ENCODE assay signal across 17 cellular contexts in genomic region chr3:185024966-185025365, GRCh38.
"Had no signal": no experiment of that assay in that cellular context is flagged by ENCODE, and none has a peak within 500 bp of the region (broad histone marks: within the 10 kb centered on the region; RNA-seq: fewer than 3 reads in every experiment).

No MANE protein-coding gene starts in this region.

- ATAC-seq: activated naive CD4-positive, alpha-beta T cell treated with anti-CD3 and anti-CD28 coated beads, Interleukin-2, amount 50 U/mL, for 72 hours; stimulated activated effector memory CD8-positive, alpha-beta T cell treated with anti-CD3 and anti-CD28 coated beads, Interleukin-12 subunit alpha, Interleukin-12 subunit beta, amount 100 ng/mL, for 72 hours had no signal

- H3K27ac Mint-ChIP-seq: activated naive CD4-positive, alpha-beta T cell treated with anti-CD3 and anti-CD28 coated beads, Interleukin-2, amount 50 U/mL, for 72 hours; activated T-helper 1 cell treated with anti-CD3 and anti-CD28 coated beads, Interleukin-12 subunit alpha, Interleukin-12 subunit beta, Interleukin-2, Interleukin-4 antibody, amounts not matched to agents 30 ng/mL and 10 ng/mL and 1 ng/mL, durations not matched to agents 14 hours and 24 hours and 36 hours; dendritic cell treated with granulocyte-macrophage colony-stimulating factor and Interleukin-4, amounts not matched to agents 40 ng/mL and 50 ng/mL, for 4 days; nephron progenitor cell had no signal

- H3K4me3 Mint-ChIP-seq: activated T-helper 1 cell treated with anti-CD3 and anti-CD28 coated beads, Interleukin-12 subunit alpha, Interleukin-12 subunit beta, Interleukin-2, Interleukin-4 antibody, amounts not matched to agents 30 ng/mL and 10 ng/mL and 1 ng/mL, durations not matched to agents 14 hours and 24 hours and 36 hours; dendritic cell treated with granulocyte-macrophage colony-stimulating factor and Interleukin-4, amounts not matched to agents 40 ng/mL and 50 ng/mL, for 4 days; nephron progenitor cell; stimulated activated effector memory CD8-positive, alpha-beta T cell treated with anti-CD3 and anti-CD28 coated beads, Interleukin-12 subunit alpha, Interleukin-12 subunit beta, amount 100 ng/mL, for 72 hours had no signal

- H3K4me1 Mint-ChIP-seq: nephron progenitor cell; stimulated activated effector memory CD8-positive, alpha-beta T cell treated with anti-CD3 and anti-CD28 coated beads, Interleukin-12 subunit alpha, Interleukin-12 subunit beta, amount 100 ng/mL, for 72 hours had no signal

- H3K9me3 Mint-ChIP-seq: activated naive CD4-positive, alpha-beta T cell treated with anti-CD3 and anti-CD28 coated beads, Interleukin-2, amount 50 U/mL, for 72 hours; activated T-helper 1 cell treated with anti-CD3 and anti-CD28 coated beads, Interleukin-12 subunit alpha, Interleukin-12 subunit beta, Interleukin-2, Interleukin-4 antibody, amounts not matched to agents 30 ng/mL and 10 ng/mL and 1 ng/mL, durations not matched to agents 14 hours and 24 hours and 36 hours; dendritic cell treated with granulocyte-macrophage colony-stimulating factor and Interleukin-4, amounts not matched to agents 40 ng/mL and 50 ng/mL, for 4 days; stimulated activated effector memory CD8-positive, alpha-beta T cell treated with anti-CD3 and anti-CD28 coated beads, Interleukin-12 subunit alpha, Interleukin-12 subunit beta, amount 100 ng/mL, for 72 hours had no signal

- DNase-seq: activated CD4-positive, alpha-beta T cell treated with anti-CD3 and anti-CD28 coated beads for 1 hour; activated CD4-positive, alpha-beta T cell treated with anti-CD3 and anti-CD28 coated beads, Interleukin-2, amount 50 U/mL, for 48 hours; activated gamma-delta T cell treated with Interleukin-2 at 50 U/mL for 16 hours; adrenal gland; effector CD8-positive, alpha-beta T cell; esophagus squamous epithelium; hypothalamus; nephron progenitor cell; nucleus accumbens; sigmoid colon; stimulated activated CD4-positive, alpha-beta T cell treated with anti-CD3 and anti-CD28 coated beads, Interleukin-4, amount 100 ng/mL, for 24 hours; stomach; WERI-Rb-1 had no signal

- H3K27me3 Mint-ChIP-seq: dendritic cell treated with granulocyte-macrophage colony-stimulating factor and Interleukin-4, amounts not matched to agents 40 ng/mL and 50 ng/mL, for 4 days had no signal
